In the genomic region with DNA sequence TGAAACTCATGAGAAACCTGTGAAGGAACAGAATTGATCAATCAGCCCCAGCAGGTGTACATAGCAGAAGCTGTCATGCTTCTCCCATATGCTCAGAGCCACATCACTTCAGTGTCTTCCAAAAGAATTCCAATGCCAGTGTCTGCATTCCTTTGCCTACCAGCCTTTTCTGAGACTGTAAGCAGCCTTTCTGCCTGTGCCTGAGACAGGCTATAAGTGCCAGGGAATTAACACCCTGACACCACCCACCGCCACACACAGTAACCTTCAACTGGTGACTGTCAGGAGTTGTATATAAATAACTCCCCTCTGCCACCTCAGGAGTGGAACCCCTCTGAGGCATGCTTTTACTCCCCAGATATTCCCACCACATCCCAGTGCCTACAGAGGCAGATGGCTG, we compare ENCODE assay signal across 1 cellular context.
TF ChIP-seq lines count a peak whose summit lies in the region.

No MANE protein-coding gene starts in this region.

TF ChIP-seq in WTC11, 78 proteins besides CTCF, POLR2A, EP300 and RAD21 (continued from another document):
- TF ChIP-seq, protein P1, sequence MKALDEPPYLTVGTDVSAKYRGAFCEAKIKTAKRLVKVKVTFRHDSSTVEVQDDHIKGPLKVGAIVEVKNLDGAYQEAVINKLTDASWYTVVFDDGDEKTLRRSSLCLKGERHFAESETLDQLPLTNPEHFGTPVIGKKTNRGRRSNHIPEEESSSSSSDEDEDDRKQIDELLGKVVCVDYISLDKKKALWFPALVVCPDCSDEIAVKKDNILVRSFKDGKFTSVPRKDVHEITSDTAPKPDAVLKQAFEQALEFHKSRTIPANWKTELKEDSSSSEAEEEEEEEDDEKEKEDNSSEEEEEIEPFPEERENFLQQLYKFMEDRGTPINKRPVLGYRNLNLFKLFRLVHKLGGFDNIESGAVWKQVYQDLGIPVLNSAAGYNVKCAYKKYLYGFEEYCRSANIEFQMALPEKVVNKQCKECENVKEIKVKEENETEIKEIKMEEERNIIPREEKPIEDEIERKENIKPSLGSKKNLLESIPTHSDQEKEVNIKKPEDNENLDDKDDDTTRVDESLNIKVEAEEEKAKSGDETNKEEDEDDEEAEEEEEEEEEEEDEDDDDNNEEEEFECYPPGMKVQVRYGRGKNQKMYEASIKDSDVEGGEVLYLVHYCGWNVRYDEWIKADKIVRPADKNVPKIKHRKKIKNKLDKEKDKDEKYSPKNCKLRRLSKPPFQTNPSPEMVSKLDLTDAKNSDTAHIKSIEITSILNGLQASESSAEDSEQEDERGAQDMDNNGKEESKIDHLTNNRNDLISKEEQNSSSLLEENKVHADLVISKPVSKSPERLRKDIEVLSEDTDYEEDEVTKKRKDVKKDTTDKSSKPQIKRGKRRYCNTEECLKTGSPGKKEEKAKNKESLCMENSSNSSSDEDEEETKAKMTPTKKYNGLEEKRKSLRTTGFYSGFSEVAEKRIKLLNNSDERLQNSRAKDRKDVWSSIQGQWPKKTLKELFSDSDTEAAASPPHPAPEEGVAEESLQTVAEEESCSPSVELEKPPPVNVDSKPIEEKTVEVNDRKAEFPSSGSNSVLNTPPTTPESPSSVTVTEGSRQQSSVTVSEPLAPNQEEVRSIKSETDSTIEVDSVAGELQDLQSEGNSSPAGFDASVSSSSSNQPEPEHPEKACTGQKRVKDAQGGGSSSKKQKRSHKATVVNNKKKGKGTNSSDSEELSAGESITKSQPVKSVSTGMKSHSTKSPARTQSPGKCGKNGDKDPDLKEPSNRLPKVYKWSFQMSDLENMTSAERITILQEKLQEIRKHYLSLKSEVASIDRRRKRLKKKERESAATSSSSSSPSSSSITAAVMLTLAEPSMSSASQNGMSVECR (CRISPR knock-in tag; IDR thresholded peaks at IDR 0.05; ENCODE audit: borderline replicate concordance) = no peak
- no peak for TF ChIP-seq FOXP1 (CRISPR knock-in tag; IDR thresholded peaks at IDR 0.05; ENCODE audit: borderline replicate concordance)
- no peak for TF ChIP-seq ZNF219 (CRISPR knock-in tag; IDR thresholded peaks at IDR 0.05; ENCODE audit: borderline replicate concordance)
- TF ChIP-seq, protein P2, sequence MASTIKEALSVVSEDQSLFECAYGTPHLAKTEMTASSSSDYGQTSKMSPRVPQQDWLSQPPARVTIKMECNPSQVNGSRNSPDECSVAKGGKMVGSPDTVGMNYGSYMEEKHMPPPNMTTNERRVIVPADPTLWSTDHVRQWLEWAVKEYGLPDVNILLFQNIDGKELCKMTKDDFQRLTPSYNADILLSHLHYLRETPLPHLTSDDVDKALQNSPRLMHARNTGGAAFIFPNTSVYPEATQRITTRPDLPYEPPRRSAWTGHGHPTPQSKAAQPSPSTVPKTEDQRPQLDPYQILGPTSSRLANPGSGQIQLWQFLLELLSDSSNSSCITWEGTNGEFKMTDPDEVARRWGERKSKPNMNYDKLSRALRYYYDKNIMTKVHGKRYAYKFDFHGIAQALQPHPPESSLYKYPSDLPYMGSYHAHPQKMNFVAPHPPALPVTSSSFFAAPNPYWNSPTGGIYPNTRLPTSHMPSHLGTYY (CRISPR knock-in tag; IDR thresholded peaks at IDR 0.05) = no peak
- no peak for TF ChIP-seq NR1H2 (CRISPR knock-in tag; IDR thresholded peaks at IDR 0.05)
- no peak for TF ChIP-seq GABPB1 (CRISPR knock-in tag; IDR thresholded peaks at IDR 0.05)
- TF ChIP-seq, protein P3, sequence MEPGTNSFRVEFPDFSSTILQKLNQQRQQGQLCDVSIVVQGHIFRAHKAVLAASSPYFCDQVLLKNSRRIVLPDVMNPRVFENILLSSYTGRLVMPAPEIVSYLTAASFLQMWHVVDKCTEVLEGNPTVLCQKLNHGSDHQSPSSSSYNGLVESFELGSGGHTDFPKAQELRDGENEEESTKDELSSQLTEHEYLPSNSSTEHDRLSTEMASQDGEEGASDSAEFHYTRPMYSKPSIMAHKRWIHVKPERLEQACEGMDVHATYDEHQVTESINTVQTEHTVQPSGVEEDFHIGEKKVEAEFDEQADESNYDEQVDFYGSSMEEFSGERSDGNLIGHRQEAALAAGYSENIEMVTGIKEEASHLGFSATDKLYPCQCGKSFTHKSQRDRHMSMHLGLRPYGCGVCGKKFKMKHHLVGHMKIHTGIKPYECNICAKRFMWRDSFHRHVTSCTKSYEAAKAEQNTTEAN (CRISPR knock-in tag; IDR thresholded peaks at IDR 0.05) = no peak
- no peak for TF ChIP-seq RELA (CRISPR knock-in tag; IDR thresholded peaks at IDR 0.05; ENCODE audit: borderline replicate concordance)
- TF ChIP-seq, protein P4, sequence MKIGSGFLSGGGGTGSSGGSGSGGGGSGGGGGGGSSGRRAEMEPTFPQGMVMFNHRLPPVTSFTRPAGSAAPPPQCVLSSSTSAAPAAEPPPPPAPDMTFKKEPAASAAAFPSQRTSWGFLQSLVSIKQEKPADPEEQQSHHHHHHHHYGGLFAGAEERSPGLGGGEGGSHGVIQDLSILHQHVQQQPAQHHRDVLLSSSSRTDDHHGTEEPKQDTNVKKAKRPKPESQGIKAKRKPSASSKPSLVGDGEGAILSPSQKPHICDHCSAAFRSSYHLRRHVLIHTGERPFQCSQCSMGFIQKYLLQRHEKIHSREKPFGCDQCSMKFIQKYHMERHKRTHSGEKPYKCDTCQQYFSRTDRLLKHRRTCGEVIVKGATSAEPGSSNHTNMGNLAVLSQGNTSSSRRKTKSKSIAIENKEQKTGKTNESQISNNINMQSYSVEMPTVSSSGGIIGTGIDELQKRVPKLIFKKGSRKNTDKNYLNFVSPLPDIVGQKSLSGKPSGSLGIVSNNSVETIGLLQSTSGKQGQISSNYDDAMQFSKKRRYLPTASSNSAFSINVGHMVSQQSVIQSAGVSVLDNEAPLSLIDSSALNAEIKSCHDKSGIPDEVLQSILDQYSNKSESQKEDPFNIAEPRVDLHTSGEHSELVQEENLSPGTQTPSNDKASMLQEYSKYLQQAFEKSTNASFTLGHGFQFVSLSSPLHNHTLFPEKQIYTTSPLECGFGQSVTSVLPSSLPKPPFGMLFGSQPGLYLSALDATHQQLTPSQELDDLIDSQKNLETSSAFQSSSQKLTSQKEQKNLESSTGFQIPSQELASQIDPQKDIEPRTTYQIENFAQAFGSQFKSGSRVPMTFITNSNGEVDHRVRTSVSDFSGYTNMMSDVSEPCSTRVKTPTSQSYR (CRISPR knock-in tag; IDR thresholded peaks at IDR 0.05) = no peak
- no peak for TF ChIP-seq JAZF1 (CRISPR knock-in tag; IDR thresholded peaks at IDR 0.05)
- TF ChIP-seq ZNF396 (CRISPR knock-in tag; IDR thresholded peaks at IDR 0.05; ENCODE audit: borderline replicate concordance) = no peak
- TF ChIP-seq NFE2L1 (CRISPR knock-in tag; IDR thresholded peaks at IDR 0.05) = no peak
- TF ChIP-seq CREM (CRISPR knock-in tag; IDR thresholded peaks at IDR 0.05) = no peak
